In genomic region chr18:62637807-62638687, GRCh38 we compare ENCODE assay signal across 8 cellular contexts.
DNase-seq lines count a peak whose midpoint lies in the region; ATAC-seq, FAIRE-seq and TF ChIP-seq lines count a peak whose summit lies in the region.

No MANE protein-coding gene starts in this region.

- H4K20me1 ChIP-seq in OCI-LY3 (ENCODE audit: insufficient read depth, low read length) (no peaks in the 10 kb centered on the region), hepatocyte (ENCODE audit: insufficient read depth, poor library complexity, severe bottlenecking) (no peaks in the 10 kb centered on the region)

- H3K4me3 ChIP-seq in OCI-LY3 (ENCODE audit: low read length), result no peak overlapping the region
- no peak overlapping the region for H3K4me3 ChIP-seq in hepatocyte
- no peak overlapping the region for H3K4me3 ChIP-seq in kidney (ENCODE audit: low read length in 2 of 2)

- H3K4me2 ChIP-seq in OCI-LY3 (ENCODE audit: low read length), result peak overlapping the region; percentile 16
- H3K4me2 ChIP-seq in hepatocyte, result no peak overlapping the region

- H2AFZ ChIP-seq in OCI-LY3 (ENCODE audit: low read depth, low read length) (no peak overlapping the region; the same call in 1 of the 2 replicates), hepatocyte (no peak overlapping the region)

- peak; percentile 47 for DNase-seq in GM12891 (ENCODE audit: insufficient read length, low spot score)
- DNase-seq in activated T-cell treated with anti-CD3 and anti-CD28 coated beads for 48 hours (ENCODE audit: low read depth), result peak; percentile 48
- no peak for DNase-seq in hepatocyte (ENCODE audit: low spot score)
- DNase-seq in stimulated activated CD8-positive, alpha-beta memory T cell treated with anti-CD3 and anti-CD28 coated beads, Interleukin-12 subunit alpha, Interleukin-12 subunit beta, amount 100 ng/mL, for 24 hours (ENCODE audit: extremely low read depth), result peak; percentile 8
- no peak for DNase-seq in kidney
- no peak for DNase-seq in DMS153 (lab: John Stamatoyannopoulos, UW)

- H3K79me2 ChIP-seq in OCI-LY3 (ENCODE audit: low read length) (no peaks in the 10 kb centered on the region), hepatocyte (no peaks in the 10 kb centered on the region)

- H3K27me3 ChIP-seq in OCI-LY3 (ENCODE audit: low read depth, low read length), result peaks cover 48% of the 10 kb centered on the region
- H3K27me3 ChIP-seq in hepatocyte, result no peaks in the 10 kb centered on the region

- H3K9me2 ChIP-seq in hepatocyte (replicated peaks; ENCODE audit: insufficient read depth), result no peaks in the 10 kb centered on the region

- WGBS in hepatocyte (ENCODE audit: low lambda C conversion rate, missing lambda C conversion rate), result 65% methylated on average over 7 of the region's 7 CpGs

- H3K27ac ChIP-seq in OCI-LY3 (ENCODE audit: low read length) (no peak overlapping the region), hepatocyte (no peak overlapping the region), kidney (ENCODE audit: low read depth in 2 of 2, low read length in 2 of 2) (no peak overlapping the region)

- H3K4me1 ChIP-seq in OCI-LY3 (ENCODE audit: low read length) (peaks cover 17% of the 10 kb centered on the region), hepatocyte (ENCODE audit: insufficient read depth) (no peaks in the 10 kb centered on the region), kidney (ENCODE audit: control insufficient read depth in 1 of 2, insufficient read depth in 1 of 2, low read depth in 1 of 2, low read length in 2 of 2) (peaks cover 0 to 2% of the 10 kb centered on the region in 2 donors)

- no peak for TF ChIP-seq POLR2A in GM12891 (IDR thresholded peaks at IDR 0.05; ENCODE audit: low read depth, low read length)

- ATAC-seq in HG02588 (IDR thresholded peaks at IDR 0.05; ENCODE audit: unreplicated experiment), result peak; percentile 70

- TF ChIP-seq CTCF in OCI-LY3 (IDR thresholded peaks at IDR 0.05; ENCODE audit: low read depth, low read length) (peak; percentile 97), hepatocyte (IDR thresholded peaks at IDR 0.05; ENCODE audit: poor library complexity) (peak; percentile 27), kidney (IDR thresholded peaks at IDR 0.05; ENCODE audit: borderline replicate concordance, extremely low read depth, insufficient read depth) (no peak)

- FAIRE-seq in GM12891 (lab: Jason Lieb, UNC) (peak; percentile 76), kidney (lab: Jason Lieb, UNC) (no peak)

- intact Hi-C loops in kidney (cut with DNase I), result no loop called here

- H3K9me3 ChIP-seq in OCI-LY3 (ENCODE audit: insufficient read depth, low read length) (no peaks in the 10 kb centered on the region), hepatocyte (ENCODE audit: low read depth) (no peaks in the 10 kb centered on the region), kidney (ENCODE audit: control insufficient read depth in 1 of 2, low read length in 2 of 2) (no peaks in the 10 kb centered on the region)

- H3K36me3 ChIP-seq in OCI-LY3 (replicated peaks; ENCODE audit: low read depth, low read length) (no peaks in the 10 kb centered on the region), hepatocyte (replicated peaks; ENCODE audit: insufficient read depth, low read depth) (no peaks in the 10 kb centered on the region), kidney (ENCODE audit: control insufficient read depth in 1 of 2, insufficient read depth in 2 of 2, low read length in 2 of 2) (no peaks in the 10 kb centered on the region)

- H3K9ac ChIP-seq in OCI-LY3 (ENCODE audit: low read length) (no peak overlapping the region), kidney (ENCODE audit: low read length in 2 of 2) (no peak overlapping the region)

TF ChIP-seq in GM12891, 5 proteins besides CTCF, POLR2A, EP300 and RAD21:
- TF ChIP-seq POLR2AphosphoS5 (IDR thresholded peaks at IDR 0.05; ENCODE audit: low read depth, low read length), result no peak
- no peak for TF ChIP-seq SPI1 (IDR thresholded peaks at IDR 0.05; ENCODE audit: low read depth, low read length)
- TF ChIP-seq POU2F2 (IDR thresholded peaks at IDR 0.05; ENCODE audit: low read depth, low read length), result no peak
TF ChIP-seq in GM12891: peak in this region for 0.

Comparison
In these comparisons a context has a peak if more than half of its experiments do, and no peak if none do; other contexts are left out.
1. DNase-seq: peak in GM12891 (single experiment), activated T-cell treated with anti-CD3 and anti-CD28 coated beads for 48 hours (single experiment) and stimulated activated CD8-positive, alpha-beta memory T cell treated with anti-CD3 and anti-CD28 coated beads, Interleukin-12 subunit alpha, Interleukin-12 subunit beta, amount 100 ng/mL, for 24 hours (single experiment); none in hepatocyte (single experiment), kidney (single experiment) and DMS153 (single experiment).